ENCODE assay signal across 8 cellular contexts in genomic region chr18:72543362-72544055, GRCh38. TPM values are rescaled to one million over a fixed set of nuclear protein-coding genes. Genes with fewer than 3 reads are reported as not detected.
A peak's percentile ranks its signal among the peaks of the same experiment; 100 is the strongest.
DNase-seq lines count a peak whose midpoint lies in the region; ATAC-seq, FAIRE-seq and TF ChIP-seq lines count a peak whose summit lies in the region.

No MANE protein-coding gene starts in this region.

- H3K36me3 ChIP-seq in heart right ventricle: no peaks in the 10 kb centered on the region
- H3K36me3 ChIP-seq in right atrium auricular region: no peaks in the 10 kb centered on the region
- H3K36me3 ChIP-seq in keratinocyte (ENCODE audit: control insufficient read depth in 2 of 2, extremely low read depth in 1 of 2, insufficient read depth in 2 of 2, low read length in 2 of 2): no peaks in the 10 kb centered on the region
- no peaks in the 10 kb centered on the region for H3K36me3 ChIP-seq in upper lobe of right lung
- H3K36me3 ChIP-seq in Peyer's patch: no peaks in the 10 kb centered on the region

- H3K36me3 Mint-ChIP-seq in activated T-helper 1 cell treated with anti-CD3 and anti-CD28 coated beads, Interleukin-12 subunit alpha, Interleukin-12 subunit beta, Interleukin-2, Interleukin-4 antibody, amounts not matched to agents 30 ng/mL and 10 ng/mL and 1 ng/mL, durations not matched to agents 14 hours and 24 hours and 36 hours (ENCODE audit: low read depth): no peaks in the 10 kb centered on the region
- peaks cover 5% of the 10 kb centered on the region for H3K36me3 Mint-ChIP-seq in natural killer cell treated with Interleukin-12 subunit alpha and Interleukin-12 subunit beta and Interleukin-15 and Interleukin-18, amount 100 ng/mL, for 72 hours

- DNase-seq in heart right ventricle: no peak
- no peak for DNase-seq in right atrium auricular region (ENCODE audit: low spot score)
- DNase-seq in activated T-helper 1 cell treated with anti-CD3 and anti-CD28 coated beads, Interleukin-12 subunit alpha, Interleukin-12 subunit beta, Interleukin-2, Interleukin-4 antibody, amounts not matched to agents 30 ng/mL and 10 ng/mL and 1 ng/mL, durations not matched to agents 14 hours and 24 hours and 36 hours (ENCODE audit: low spot score): no peak
- no peak for DNase-seq in keratinocyte (ENCODE audit: low read depth, low spot score)
- DNase-seq in upper lobe of right lung: no peak
- no peak for DNase-seq in Peyer's patch
- no peak for DNase-seq in natural killer cell treated with Interleukin-12 subunit alpha and Interleukin-12 subunit beta and Interleukin-15 and Interleukin-18, amount 100 ng/mL, for 72 hours (ENCODE audit: low spot score)
- DNase-seq in central memory CD4-positive, alpha-beta T cell: no peak

- H3K4me1 Mint-ChIP-seq in activated T-helper 1 cell treated with anti-CD3 and anti-CD28 coated beads, Interleukin-12 subunit alpha, Interleukin-12 subunit beta, Interleukin-2, Interleukin-4 antibody, amounts not matched to agents 30 ng/mL and 10 ng/mL and 1 ng/mL, durations not matched to agents 14 hours and 24 hours and 36 hours (ENCODE audit: low read depth): no peaks in the 10 kb centered on the region
- H3K4me1 Mint-ChIP-seq in natural killer cell treated with Interleukin-12 subunit alpha and Interleukin-12 subunit beta and Interleukin-15 and Interleukin-18, amount 100 ng/mL, for 72 hours (ENCODE audit: low read depth in 2 of 2): no peaks in the 10 kb centered on the region

- TF ChIP-seq POLR2A in Peyer's patch (IDR thresholded peaks at IDR 0.05): no peak

- no peak overlapping the region for H2AFZ ChIP-seq in keratinocyte (ENCODE audit: control insufficient read depth, low read length)

- WGBS in heart right ventricle, 2 donors: 0 to 1% methylated on average over 57 to 73 of the region's 73 CpGs

- H4K20me1 ChIP-seq in keratinocyte (ENCODE audit: control insufficient read depth, extremely low read depth, insufficient read depth, low read length): no peaks in the 10 kb centered on the region

- no peaks in the 10 kb centered on the region for H3K79me2 ChIP-seq in keratinocyte (ENCODE audit: control insufficient read depth, insufficient read depth, low read length)

- no peak overlapping the region for H3K9ac ChIP-seq in keratinocyte (ENCODE audit: control insufficient read depth, extremely low read depth, insufficient read depth, low read length)

- ATAC-seq in heart right ventricle (peak in 1 of 8 donors; percentile 51), upper lobe of right lung (peak; percentile 24)
- ATAC-seq in natural killer cell treated with Interleukin-12 subunit alpha and Interleukin-12 subunit beta and Interleukin-15 and Interleukin-18, amount 100 ng/mL, for 72 hours: no peak

- FAIRE-seq in keratinocyte (lab: Jason Lieb, UNC): no peak

- peaks cover 10 to 74% (median 58%) of the 10 kb centered on the region in 7 donors for H3K27me3 ChIP-seq in heart right ventricle
- H3K27me3 ChIP-seq in right atrium auricular region: peaks cover 7 to 8% of the 10 kb centered on the region in 2 donors
- H3K27me3 ChIP-seq in keratinocyte (ENCODE audit: control insufficient read depth, extremely low read depth, insufficient read depth, low read length): peaks cover 32% of the 10 kb centered on the region
- H3K27me3 ChIP-seq in upper lobe of right lung: peaks cover 41% of the 10 kb centered on the region
- no peaks in the 10 kb centered on the region for H3K27me3 ChIP-seq in Peyer's patch

- dilution Hi-C loops in keratinocyte (cut with MboI; ENCODE audit: extremely low pct_ligation_motif_present, low sequenced_read_pairs): no loop called here

- H3K27ac ChIP-seq in heart right ventricle (no peak overlapping the region), right atrium auricular region (no peak overlapping the region), keratinocyte (ENCODE audit: control insufficient read depth, insufficient read depth, low read length) (no peak overlapping the region), upper lobe of right lung (no peak overlapping the region), Peyer's patch (no peak overlapping the region)

- H3K9me3 ChIP-seq in heart right ventricle: no peaks in the 10 kb centered on the region
- no peaks in the 10 kb centered on the region for H3K9me3 ChIP-seq in right atrium auricular region
- H3K9me3 ChIP-seq in keratinocyte (ENCODE audit: control insufficient read depth, low read depth, low read length): no peaks in the 10 kb centered on the region
- no peaks in the 10 kb centered on the region for H3K9me3 ChIP-seq in upper lobe of right lung
- peaks cover 0 to 7% (median 0%) of the 10 kb centered on the region in 4 donors for H3K9me3 ChIP-seq in Peyer's patch

- peak overlapping the region; percentile 62 for H3K4me2 ChIP-seq in keratinocyte (ENCODE audit: control insufficient read depth, extremely low read depth, insufficient read depth, low read depth, low read length)

- peak overlapping the region; percentile 44 for H3K27ac Mint-ChIP-seq in activated T-helper 1 cell treated with anti-CD3 and anti-CD28 coated beads, Interleukin-12 subunit alpha, Interleukin-12 subunit beta, Interleukin-2, Interleukin-4 antibody, amounts not matched to agents 30 ng/mL and 10 ng/mL and 1 ng/mL, durations not matched to agents 14 hours and 24 hours and 36 hours
- H3K27ac Mint-ChIP-seq in natural killer cell treated with Interleukin-12 subunit alpha and Interleukin-12 subunit beta and Interleukin-15 and Interleukin-18, amount 100 ng/mL, for 72 hours: no peak overlapping the region

- peaks cover 25% of the 10 kb centered on the region for H3K27me3 Mint-ChIP-seq in activated T-helper 1 cell treated with anti-CD3 and anti-CD28 coated beads, Interleukin-12 subunit alpha, Interleukin-12 subunit beta, Interleukin-2, Interleukin-4 antibody, amounts not matched to agents 30 ng/mL and 10 ng/mL and 1 ng/mL, durations not matched to agents 14 hours and 24 hours and 36 hours (ENCODE audit: insufficient read depth)
- H3K27me3 Mint-ChIP-seq in natural killer cell treated with Interleukin-12 subunit alpha and Interleukin-12 subunit beta and Interleukin-15 and Interleukin-18, amount 100 ng/mL, for 72 hours: peaks cover 16 to 26% of the 10 kb centered on the region in 2 donors

- H3K4me1 ChIP-seq in heart right ventricle (peaks cover 0 to 12% (median 3%) of the 10 kb centered on the region in 9 donors), right atrium auricular region (peaks cover 0 to 18% of the 10 kb centered on the region in 2 donors), keratinocyte (ENCODE audit: control insufficient read depth, extremely low read depth, insufficient read depth, low read length) (no peaks in the 10 kb centered on the region), upper lobe of right lung (peaks cover 4% of the 10 kb centered on the region), Peyer's patch (peaks cover 0 to 5% (median 0%) of the 10 kb centered on the region in 4 donors)

- H3K9me3 Mint-ChIP-seq in activated T-helper 1 cell treated with anti-CD3 and anti-CD28 coated beads, Interleukin-12 subunit alpha, Interleukin-12 subunit beta, Interleukin-2, Interleukin-4 antibody, amounts not matched to agents 30 ng/mL and 10 ng/mL and 1 ng/mL, durations not matched to agents 14 hours and 24 hours and 36 hours: no peaks in the 10 kb centered on the region
- H3K9me3 Mint-ChIP-seq in natural killer cell treated with Interleukin-12 subunit alpha and Interleukin-12 subunit beta and Interleukin-15 and Interleukin-18, amount 100 ng/mL, for 72 hours: peaks cover 3% of the 10 kb centered on the region

- H3K4me3 Mint-ChIP-seq in activated T-helper 1 cell treated with anti-CD3 and anti-CD28 coated beads, Interleukin-12 subunit alpha, Interleukin-12 subunit beta, Interleukin-2, Interleukin-4 antibody, amounts not matched to agents 30 ng/mL and 10 ng/mL and 1 ng/mL, durations not matched to agents 14 hours and 24 hours and 36 hours: no peak overlapping the region
- no peak overlapping the region for H3K4me3 Mint-ChIP-seq in natural killer cell treated with Interleukin-12 subunit alpha and Interleukin-12 subunit beta and Interleukin-15 and Interleukin-18, amount 100 ng/mL, for 72 hours

- H3K4me3 ChIP-seq in heart right ventricle: peak overlapping the region in 8 of 10 donors; percentile 2 to 41 (median 28)
- peak overlapping the region in 1 of 2 donors; percentile 32 for H3K4me3 ChIP-seq in right atrium auricular region
- H3K4me3 ChIP-seq in keratinocyte (ENCODE audit: control insufficient read depth in 2 of 3, extremely low read depth in 1 of 3, insufficient read depth in 2 of 3, low read depth in 1 of 3, low read length in 3 of 3): no peak overlapping the region
- H3K4me3 ChIP-seq in upper lobe of right lung: peak overlapping the region; percentile 14
- H3K4me3 ChIP-seq in Peyer's patch: peak overlapping the region in 1 of 4 donors; percentile 21

- TF ChIP-seq CTCF in heart right ventricle (IDR thresholded peaks at IDR 0.05): no peak
- no peak for TF ChIP-seq CTCF in right atrium auricular region (IDR thresholded peaks at IDR 0.05)
- TF ChIP-seq CTCF in keratinocyte (optimal IDR thresholded peaks at IDR 0.05 in 1 of 3, IDR thresholded peaks at IDR 0.05 in 1 of 3, conservative IDR thresholded peaks at IDR 0.05 in 1 of 3; ENCODE audit: extremely low read depth in 1 of 3, insufficient read depth in 2 of 3, low read length in 3 of 3): no peak
- TF ChIP-seq CTCF in upper lobe of right lung (IDR thresholded peaks at IDR 0.05): no peak
- TF ChIP-seq CTCF in Peyer's patch (IDR thresholded peaks at IDR 0.05): no peak

- intact Hi-C loops in heart right ventricle (cut with DNase I) (no loop called here), upper lobe of right lung (cut with DNase I) (no loop called here)
- intact Hi-C loops in activated T-helper 1 cell treated with anti-CD3 and anti-CD28 coated beads, Interleukin-12 subunit alpha, Interleukin-12 subunit beta, Interleukin-2, Interleukin-4 antibody, amounts not matched to agents 30 ng/mL and 10 ng/mL and 1 ng/mL, durations not matched to agents 14 hours and 24 hours and 36 hours (cut with micrococcal nuclease): no loop called here

- no peaks in the 10 kb centered on the region for H3K9me1 ChIP-seq in keratinocyte (ENCODE audit: control insufficient read depth, extremely low read depth, insufficient read depth, low read length)

RNA-seq across cellular contexts. Expression of gene CBLN2, which starts 0.6 kb away (rescaled TPM):
- total RNA-seq in heart right ventricle (under 1 TPM in 2 of 10 donors, not detected in 8; 0.29 to 0.45 TPM), right atrium auricular region (1 to 10 TPM; 1.3 to 2.7 TPM), upper lobe of right lung (0.26 TPM), Peyer's patch (1 to 10 TPM in 3 of 4 donors, not detected in 1; 1.9 to 5.0 (median 2.5) TPM)
- polyA plus RNA-seq in heart right ventricle (under 1 TPM in 1 of 2 donors, not detected in 1; 0.07 TPM), keratinocyte (not detected in 3 replicates)
- not detected in 2 replicates for total RNA-seq in activated T-helper 1 cell treated with anti-CD3 and anti-CD28 coated beads, Interleukin-12 subunit alpha, Interleukin-12 subunit beta, Interleukin-2, Interleukin-4 antibody, amounts not matched to agents 30 ng/mL and 10 ng/mL and 1 ng/mL, durations not matched to agents 14 hours and 24 hours and 36 hours
- polyA plus RNA-seq in keratinocyte (2011; ENCODE audit: low read depth): not detected
- not detected in 2 replicates for polyA plus RNA-seq in keratinocyte (2011; cell fraction: cytosol; rRNA removed)
- not detected in 2 replicates for polyA plus RNA-seq in keratinocyte (2011; cell fraction: nucleus; rRNA removed)
- polyA plus RNA-seq in keratinocyte (2012; ENCODE audit: low replicate concordance): not detected in 2 replicates
- polyA minus RNA-seq in keratinocyte: not detected in 3 replicates
- polyA minus RNA-seq in keratinocyte (2011; cell fraction: cytosol; rRNA and poly(A)+ RNA removed): not detected
- polyA minus RNA-seq in keratinocyte (2011; cell fraction: nucleus; rRNA and poly(A)+ RNA removed): not detected in 2 replicates
- not detected for total RNA-seq in natural killer cell treated with Interleukin-12 subunit alpha and Interleukin-12 subunit beta and Interleukin-15 and Interleukin-18, amount 100 ng/mL, for 72 hours

Comparison
In these comparisons a context has a peak if more than half of its experiments do, and no peak if none do; other contexts are left out.
1. H3K4me3 ChIP-seq: peak in heart right ventricle (8 of 10) and upper lobe of right lung (single experiment); none in keratinocyte (0 of 3).